Comparison of ENCODE assay signal across 34 cellular contexts in genomic region chr18:74395006-74395405, GRCh38.
"Had no signal": no experiment of that assay in that cellular context is flagged by ENCODE, and none has a peak within 500 bp of the region (broad histone marks: within the 10 kb centered on the region; RNA-seq: fewer than 3 reads in every experiment).

No MANE protein-coding gene starts in this region.

- H3K4me3 Mint-ChIP-seq: activated B cell treated with CpG ODN at 0.5 μM for 24 hours; activated CD4-positive, alpha-beta memory T cell treated with anti-CD3 and anti-CD28 coated beads for 36 hours; activated CD4-positive, alpha-beta T cell treated with anti-CD3 and anti-CD28 coated beads, Interleukin-2, amount 10 ng/mL, durations not matched to agents 24 days and 14 days; activated CD8-positive, alpha-beta T cell treated with anti-CD3 and anti-CD28 coated beads for 36 hours; activated naive CD4-positive, alpha-beta T cell treated with anti-CD3 and anti-CD28 coated beads for 36 hours; activated naive CD8-positive, alpha-beta T cell treated with anti-CD3 and anti-CD28 coated beads for 36 hours; activated T-cell treated with anti-CD3 and anti-CD28 coated beads, Interleukin-2, amount 50 U/mL, for 4 hours; activated T-cell treated with anti-CD3 and anti-CD28 coated beads, Interleukin-2, amount 50 U/mL, for 72 hours; activated T-helper 1 cell treated with anti-CD3 and anti-CD28 coated beads, Interleukin-12 subunit alpha, Interleukin-12 subunit beta, Interleukin-2, Interleukin-4 antibody, amounts not matched to agents 30 ng/mL and 10 ng/mL and 1 ng/mL, durations not matched to agents 14 hours and 24 hours and 36 hours; activated T-helper 17 cell treated with anti-CD3 and anti-CD28 coated beads, Interleukin-2, amount 50 U/mL, for 72 hours; T-helper 1 cell treated with Interleukin-12 subunit alpha and Interleukin-12 subunit beta and Interleukin-4 antibody, amounts not matched to agents 30 μg/mL and 1 μg/mL, for 36 hours; T-helper 2 cell treated with Interferon-gamma antibody and Interleukin-4, amounts not matched to agents 5 μg/mL and 100 μg/mL, for 36 hours had no signal

- H3K4me3 ChIP-seq: adrenal gland, body of pancreas, breast epithelium had no signal

- H3K4me1 ChIP-seq: breast epithelium had no signal

- H3K36me3 ChIP-seq: adrenal gland, brain microvascular endothelial cell, breast epithelium had no signal

- H3K27me3 ChIP-seq: adrenal gland, body of pancreas, brain microvascular endothelial cell, breast epithelium had no signal

- H3K27me3 Mint-ChIP-seq: activated CD8-positive, alpha-beta T cell treated with anti-CD3 and anti-CD28 coated beads for 36 hours; activated naive CD8-positive, alpha-beta T cell treated with anti-CD3 and anti-CD28 coated beads for 36 hours had no signal

- H3K36me3 Mint-ChIP-seq: activated CD4-positive, alpha-beta memory T cell treated with anti-CD3 and anti-CD28 coated beads for 36 hours; activated naive CD4-positive, alpha-beta T cell treated with anti-CD3 and anti-CD28 coated beads, Interleukin-2, amount 50 U/mL, for 72 hours; activated naive CD8-positive, alpha-beta T cell treated with anti-CD3 and anti-CD28 coated beads for 36 hours had no signal

- H3K4me1 Mint-ChIP-seq: activated B cell treated with CpG ODN at 0.5 μM for 24 hours had no signal

- H3K27ac Mint-ChIP-seq: activated B cell treated with CpG ODN at 0.5 μM for 24 hours; activated CD4-positive, alpha-beta memory T cell treated with anti-CD3 and anti-CD28 coated beads for 36 hours; activated CD4-positive, alpha-beta T cell treated with anti-CD3 and anti-CD28 coated beads, Interleukin-2, amount 10 ng/mL, durations not matched to agents 24 days and 14 days; activated CD8-positive, alpha-beta T cell treated with anti-CD3 and anti-CD28 coated beads for 36 hours; activated naive CD4-positive, alpha-beta T cell treated with anti-CD3 and anti-CD28 coated beads for 36 hours; activated naive CD4-positive, alpha-beta T cell treated with anti-CD3 and anti-CD28 coated beads, Interleukin-2, amount 50 U/mL, for 72 hours; activated naive CD8-positive, alpha-beta T cell treated with anti-CD3 and anti-CD28 coated beads for 36 hours; activated T-cell treated with anti-CD3 and anti-CD28 coated beads, Interleukin-2, amount 50 U/mL, for 72 hours; activated T-helper 1 cell treated with anti-CD3 and anti-CD28 coated beads, Interleukin-12 subunit alpha, Interleukin-12 subunit beta, Interleukin-2, Interleukin-4 antibody, amounts not matched to agents 30 ng/mL and 10 ng/mL and 1 ng/mL, durations not matched to agents 14 hours and 24 hours and 36 hours; activated T-helper 17 cell treated with anti-CD3 and anti-CD28 coated beads, Interleukin-2, amount 50 U/mL, for 72 hours; T-helper 1 cell treated with Interleukin-12 subunit alpha and Interleukin-12 subunit beta and Interleukin-4 antibody, amounts not matched to agents 30 μg/mL and 1 μg/mL, for 36 hours; T-helper 2 cell treated with Interferon-gamma antibody and Interleukin-4, amounts not matched to agents 5 μg/mL and 100 μg/mL, for 36 hours had no signal

- DNase-seq: activated B cell treated with CpG ODN at 0.5 μM for 24 hours; activated CD4-positive, alpha-beta memory T cell treated with anti-CD3 and anti-CD28 coated beads for 36 hours; activated CD4-positive, alpha-beta T cell treated with anti-CD3 and anti-CD28 coated beads for 4 hours; activated CD4-positive, alpha-beta T cell treated with anti-CD3 and anti-CD28 coated beads, Interleukin-2, amount 10 ng/mL, durations not matched to agents 24 days and 14 days; activated CD4-positive, alpha-beta T cell treated with anti-CD3 and anti-CD28 coated beads, Interleukin-2, amount 50 U/mL, for 1 hour; activated CD4-positive, alpha-beta T cell treated with anti-CD3 and anti-CD28 coated beads, Interleukin-2, amount 50 U/mL, for 4 hours; activated CD4-positive, CD25-positive, alpha-beta regulatory T cell treated with anti-CD3 and anti-CD28 coated beads, Interleukin-2, amount 50 U/mL, for 72 hours; activated CD8-positive, alpha-beta memory T cell treated with anti-CD3 and anti-CD28 coated beads, Interleukin-2, amount 50 U/mL, for 4 hours; activated CD8-positive, alpha-beta T cell treated with anti-CD3 and anti-CD28 coated beads for 36 hours; activated effector memory CD4-positive, alpha-beta T cell treated with anti-CD3 and anti-CD28 coated beads, Interleukin-2, amount 50 U/mL, for 16 hours; activated gamma-delta T cell treated with Interleukin-2 at 50 U/mL for 16 hours; activated naive CD4-positive, alpha-beta T cell; activated naive CD4-positive, alpha-beta T cell treated with anti-CD3 and anti-CD28 coated beads for 36 hours; activated naive CD4-positive, alpha-beta T cell treated with anti-CD3 and anti-CD28 coated beads, Interleukin-2, amount 50 U/mL, for 16 hours; activated naive CD8-positive, alpha-beta T cell treated with anti-CD3 and anti-CD28 coated beads for 36 hours; activated T-cell treated with anti-CD3 and anti-CD28 coated beads for 4 hours; activated T-cell treated with anti-CD3 and anti-CD28 coated beads, Interleukin-2, amount 50 U/mL, for 1 hour; activated T-cell treated with anti-CD3 and anti-CD28 coated beads, Interleukin-2, amount 50 U/mL, for 4 hours; activated T-cell treated with anti-CD3 and anti-CD28 coated beads, Interleukin-2, amount 50 U/mL, for 72 hours; amniotic stem cell; aorta; body of pancreas; brain microvascular endothelial cell; central memory CD4-positive, alpha-beta T cell; T-helper 2 cell; T-helper 9 cell had no signal

- H3K27ac ChIP-seq: body of pancreas, brain microvascular endothelial cell, breast epithelium, VCaP had no signal

- H3K9me3 ChIP-seq: adrenal gland, body of pancreas, breast epithelium had no signal

- H3K9me3 Mint-ChIP-seq: activated B cell treated with CpG ODN at 0.5 μM for 24 hours; activated CD4-positive, alpha-beta memory T cell treated with anti-CD3 and anti-CD28 coated beads for 36 hours; activated CD4-positive, alpha-beta T cell treated with anti-CD3 and anti-CD28 coated beads, Interleukin-2, amount 10 ng/mL, durations not matched to agents 24 days and 14 days; activated CD8-positive, alpha-beta T cell treated with anti-CD3 and anti-CD28 coated beads for 36 hours; activated naive CD4-positive, alpha-beta T cell treated with anti-CD3 and anti-CD28 coated beads for 36 hours; activated naive CD4-positive, alpha-beta T cell treated with anti-CD3 and anti-CD28 coated beads, Interleukin-2, amount 50 U/mL, for 72 hours; activated naive CD8-positive, alpha-beta T cell treated with anti-CD3 and anti-CD28 coated beads for 36 hours; activated T-cell treated with anti-CD3 and anti-CD28 coated beads, Interleukin-2, amount 50 U/mL, for 4 hours; activated T-cell treated with anti-CD3 and anti-CD28 coated beads, Interleukin-2, amount 50 U/mL, for 72 hours; activated T-helper 1 cell treated with anti-CD3 and anti-CD28 coated beads, Interleukin-12 subunit alpha, Interleukin-12 subunit beta, Interleukin-2, Interleukin-4 antibody, amounts not matched to agents 30 ng/mL and 10 ng/mL and 1 ng/mL, durations not matched to agents 14 hours and 24 hours and 36 hours; activated T-helper 17 cell treated with anti-CD3 and anti-CD28 coated beads, Interleukin-2, amount 50 U/mL, for 72 hours; T-helper 1 cell treated with Interleukin-12 subunit alpha and Interleukin-12 subunit beta and Interleukin-4 antibody, amounts not matched to agents 30 μg/mL and 1 μg/mL, for 36 hours; T-helper 2 cell treated with Interferon-gamma antibody and Interleukin-4, amounts not matched to agents 5 μg/mL and 100 μg/mL, for 36 hours had no signal

- ATAC-seq: activated CD8-positive, alpha-beta T cell treated with anti-CD3 and anti-CD28 coated beads for 36 hours; activated naive CD4-positive, alpha-beta T cell treated with anti-CD3 and anti-CD28 coated beads, Interleukin-2, amount 50 U/mL, for 72 hours; activated T-cell treated with anti-CD3 and anti-CD28 coated beads, Interleukin-2, amount 50 U/mL, for 4 hours; activated T-cell treated with anti-CD3 and anti-CD28 coated beads, Interleukin-2, amount 50 U/mL, for 72 hours; activated T-helper 17 cell treated with anti-CD3 and anti-CD28 coated beads, Interleukin-2, amount 50 U/mL, for 72 hours had no signal
